In genomic region chr4:15971068-15971801, GRCh38 we compare ENCODE assay signal across 17 cellular contexts. TPM values are rescaled to one million over a fixed set of nuclear protein-coding genes. Genes with fewer than 3 reads are reported as not detected.
DNase-seq lines count a peak whose midpoint lies in the region; ATAC-seq, FAIRE-seq and TF ChIP-seq lines count a peak whose summit lies in the region.
"Had no signal": no experiment of that assay in that cellular context is flagged by ENCODE, and none has a peak within 500 bp of the region (broad histone marks: within the 10 kb centered on the region; RNA-seq: fewer than 3 reads in every experiment).

No MANE protein-coding gene starts in this region.

- intact Hi-C loops in left cardiac atrium (cut with DNase I): no loop called here
- intact Hi-C loops in cardiac septum (cut with DNase I): no loop called here
- intact Hi-C loops in K562 (cut with micrococcal nuclease): no loop called here

- H3K9me3 ChIP-seq in K562 (replicated peaks; ENCODE audit: control insufficient read depth, insufficient read depth, low read depth, low read length) (no peaks in the 10 kb centered on the region), keratinocyte (ENCODE audit: control insufficient read depth, low read depth, low read length) (no peaks in the 10 kb centered on the region)

- no peaks in the 10 kb centered on the region for H3K4me1 Mint-ChIP-seq in activated naive CD4-positive, alpha-beta T cell treated with anti-CD3 and anti-CD28 coated beads, Interleukin-2, amount 10 ng/mL, durations not matched to agents 7 days and 5 days
- H3K4me1 Mint-ChIP-seq: CD4-positive, CD25-positive, alpha-beta regulatory T cell; GM23338; H9 had no signal

- no peak for TF ChIP-seq RAD21 in K562 (CRISPR knock-in tag; conservative IDR thresholded peaks at IDR 0.05 in 1 of 2, IDR thresholded peaks at IDR 0.05 in 1 of 2)

- TF ChIP-seq EP300 in K562 (IDR thresholded peaks at IDR 0.05; ENCODE audit: low read length): no peak

- H3K27ac ChIP-seq in K562 (ENCODE audit: extremely low read depth, low read depth, low read length) (no peak overlapping the region), keratinocyte (ENCODE audit: control insufficient read depth, insufficient read depth, low read length) (no peak overlapping the region)
- H3K27ac ChIP-seq: BLaER1 had no signal

- H3K4me1 ChIP-seq in K562 (replicated peaks in 1 of 2; ENCODE audit: control insufficient read depth in 2 of 2, insufficient read depth in 2 of 2, low read length in 2 of 2) (no peaks in the 10 kb centered on the region), keratinocyte (ENCODE audit: control insufficient read depth, extremely low read depth, insufficient read depth, low read length) (no peaks in the 10 kb centered on the region)

- H3K36me3 ChIP-seq in K562 (ENCODE audit: control insufficient read depth, insufficient read depth, low read length) (no peaks in the 10 kb centered on the region), keratinocyte (ENCODE audit: control insufficient read depth in 2 of 2, extremely low read depth in 1 of 2, insufficient read depth in 2 of 2, low read length in 2 of 2) (no peaks in the 10 kb centered on the region)
- H3K36me3 ChIP-seq: BLaER1 had no signal

- TF ChIP-seq CTCF in K562 (IDR thresholded peaks at IDR 0.05 in 2 of 3, conservative IDR thresholded peaks at IDR 0.05 in 1 of 3; ENCODE audit: insufficient read depth in 2 of 3, low read depth in 1 of 3, low read length in 3 of 3) (0 out of 6 replicates have a peak, but pooled peaks of 1 of the 3 experiments have one; percentile 11), keratinocyte (optimal IDR thresholded peaks at IDR 0.05 in 1 of 3, IDR thresholded peaks at IDR 0.05 in 1 of 3, conservative IDR thresholded peaks at IDR 0.05 in 1 of 3; ENCODE audit: extremely low read depth in 1 of 3, insufficient read depth in 2 of 3, low read length in 3 of 3) (no peak)

- H3K4me2 ChIP-seq in K562 (ENCODE audit: insufficient read depth, low read length) (no peak overlapping the region), keratinocyte (ENCODE audit: control insufficient read depth, extremely low read depth, insufficient read depth, low read depth, low read length) (no peak overlapping the region)
- H3K4me2 ChIP-seq: BLaER1, GM23338 had no signal

- ATAC-seq in left cardiac atrium: peak; percentile 15 to 32
- peak; percentile 70 for ATAC-seq in K562
- ATAC-seq: GM23338 had no signal

- H3K27me3 ChIP-seq in K562 (ENCODE audit: control insufficient read depth in 2 of 2, insufficient read depth in 2 of 2, low read length in 2 of 2) (peaks cover 6 to 18% of the 10 kb centered on the region in 2 experiments; a peak in 3 of 5 replicates), keratinocyte (ENCODE audit: control insufficient read depth, extremely low read depth, insufficient read depth, low read length) (no peaks in the 10 kb centered on the region)
- H3K27me3 ChIP-seq: BLaER1 had no signal

- H3K9me1 ChIP-seq in K562 (ENCODE audit: control insufficient read depth, insufficient read depth, low read length): no peaks in the 10 kb centered on the region
- H3K9me1 ChIP-seq in keratinocyte (ENCODE audit: control insufficient read depth, extremely low read depth, insufficient read depth, low read length): no peaks in the 10 kb centered on the region

- no peak overlapping the region for H3K27ac Mint-ChIP-seq in activated naive CD4-positive, alpha-beta T cell treated with anti-CD3 and anti-CD28 coated beads, Interleukin-2, amount 10 ng/mL, durations not matched to agents 7 days and 5 days
- H3K27ac Mint-ChIP-seq: GM23338, H9 had no signal

- no peak for TF ChIP-seq POLR2A in K562 (conservative IDR thresholded peaks at IDR 0.05)

- CTCF ChIA-PET in K562 (lab: Yijun Ruan, JAX; ENCODE audit: low intra/inter-chr PET ratio): interaction anchor here (0.7 kb wide), 1 partner anchor 264 kb away, joined by 3 read pairs; no protein-coding TSS in a partner anchor
- CTCF ChIA-PET in activated naive CD4-positive, alpha-beta T cell treated with anti-CD3 and anti-CD28 coated beads, Interleukin-2, amount 10 ng/mL, durations not matched to agents 7 days and 5 days (lab: Charles Lee): interaction anchor here (1.7 to 2.1 kb wide), 2 partner anchors 8 to 89 kb away, joined by 4 to 5 read pairs; partner anchors contain the start of gene FGFBP2

- H2AFZ ChIP-seq in K562 (ENCODE audit: low read depth, low read length): no peak overlapping the region
- H2AFZ ChIP-seq in keratinocyte (ENCODE audit: control insufficient read depth, low read length): no peak overlapping the region
- H2AFZ ChIP-seq: GM23338 had no signal

- no peaks in the 10 kb centered on the region for H3K79me2 ChIP-seq in K562 (ENCODE audit: control insufficient read depth, insufficient read depth, low read length)
- H3K79me2 ChIP-seq in keratinocyte (ENCODE audit: control insufficient read depth, insufficient read depth, low read length): no peaks in the 10 kb centered on the region

- no TSS peak for BruUV-seq in K562 (replicated peaks; lab: Mats Ljungman, UMichigan)

- H3K4me3 Mint-ChIP-seq in activated naive CD4-positive, alpha-beta T cell treated with anti-CD3 and anti-CD28 coated beads, Interleukin-2, amount 10 ng/mL, durations not matched to agents 7 days and 5 days: no peak overlapping the region
- H3K4me3 Mint-ChIP-seq: CD4-positive, CD25-positive, alpha-beta regulatory T cell; GM23338; H9 had no signal

- WGBS in K562 (ENCODE audit: insufficient coverage, low coverage, missing lambda C conversion rate): 2% methylated on average over 9 of the region's 9 CpGs

- H3K36me3 Mint-ChIP-seq in activated naive CD4-positive, alpha-beta T cell treated with anti-CD3 and anti-CD28 coated beads, Interleukin-2, amount 10 ng/mL, durations not matched to agents 7 days and 5 days: no peaks in the 10 kb centered on the region

- no peak for FAIRE-seq in K562 (lab: Jason Lieb, UNC)
- peak; percentile 29 for FAIRE-seq in keratinocyte (lab: Jason Lieb, UNC)
- FAIRE-seq: GM12892 had no signal

- H3K4me3 ChIP-seq in K562 (no peak overlapping the region), keratinocyte (ENCODE audit: control insufficient read depth in 2 of 3, extremely low read depth in 1 of 3, insufficient read depth in 2 of 3, low read depth in 1 of 3, low read length in 3 of 3) (no peak overlapping the region)
- H3K4me3 ChIP-seq: BLaER1, GM23338 had no signal

- POLR2A ChIA-PET in K562 (lab: Yijun Ruan, JAX): no interaction called here

- dilution Hi-C loops in keratinocyte (cut with MboI; ENCODE audit: extremely low pct_ligation_motif_present, low sequenced_read_pairs): no loop called here

- no peak for DNase-seq in left cardiac atrium
- no peak for DNase-seq in cardiac septum (ENCODE audit: low spot score)
- peak in 1 of 4 experiments; percentile 2 for DNase-seq in K562 (ENCODE audit: extremely low read depth in 1 of 4, low spot score in 3 of 4)
- no peak for DNase-seq in keratinocyte (ENCODE audit: low read depth, low spot score)
- no peak for DNase-seq in NCI-H774 (lab: John Stamatoyannopoulos, UW)
- DNase-seq in activated naive CD4-positive, alpha-beta T cell treated with anti-CD3 and anti-CD28 coated beads, Interleukin-2, amount 10 ng/mL, durations not matched to agents 7 days and 5 days: no peak
- DNase-seq in NCI-H748 treated with DMSO at 0.1 percent for 48 hours (lab: John Stamatoyannopoulos, UW): no peak
- DNase-seq: 8988T; AML-193; CD4-positive, CD25-positive, alpha-beta regulatory T cell; DND-41; GDM1; H9 had no signal

- H3K9ac ChIP-seq in K562 (ENCODE audit: insufficient read depth in 1 of 2, low read depth in 2 of 2, low read length in 2 of 2) (no peak overlapping the region), keratinocyte (ENCODE audit: control insufficient read depth, extremely low read depth, insufficient read depth, low read length) (no peak overlapping the region)
- H3K9ac ChIP-seq: BLaER1 had no signal

- H3K9me3 Mint-ChIP-seq in activated naive CD4-positive, alpha-beta T cell treated with anti-CD3 and anti-CD28 coated beads, Interleukin-2, amount 10 ng/mL, durations not matched to agents 7 days and 5 days: no peaks in the 10 kb centered on the region

- H4K20me1 ChIP-seq in K562 (replicated peaks; ENCODE audit: control insufficient read depth, insufficient read depth, low read length) (no peaks in the 10 kb centered on the region), keratinocyte (ENCODE audit: control insufficient read depth, extremely low read depth, insufficient read depth, low read length) (no peaks in the 10 kb centered on the region)
- H4K20me1 ChIP-seq: BLaER1 had no signal

- in situ Hi-C loops in K562 (cut with MboI): no loop called here

- H3K27me3 Mint-ChIP-seq in activated naive CD4-positive, alpha-beta T cell treated with anti-CD3 and anti-CD28 coated beads, Interleukin-2, amount 10 ng/mL, durations not matched to agents 7 days and 5 days: peaks cover 23% of the 10 kb centered on the region

RNA-seq across cellular contexts. Expression of gene FGFBP2, which starts 8.3 kb away (rescaled TPM):
- total RNA-seq in left cardiac atrium (10 to 100 TPM in 1 of 2 donors, 1 to 10 TPM in 1; 4.4 to 18.5 TPM), cardiac septum (2.6 TPM), K562 (2014; rRNA removed) (not detected in 2 replicates), K562 (2014; rRNA removed; fragmentation: Illumina TruSeq; extraction: Trizol) (not detected in 2 replicates), K562 (2015; rRNA removed; fragmentation: Illumina TruSeq; extraction: Trizol) (not detected in 2 replicates), K562 (2021) (not detected in 2 replicates)
- not detected in 2 replicates for total RNA-seq in K562 (2011; cell fraction: chromatin; rRNA removed; ENCODE audit: low replicate concordance)
- not detected in 2 replicates for total RNA-seq in K562 (2011; cell fraction: nucleolus; rRNA removed)
- total RNA-seq in K562 (2011; cell fraction: nucleoplasm; rRNA removed): not detected in 2 replicates
- polyA plus RNA-seq in K562 (2011; rRNA removed) (not detected in 2 replicates), K562 (2014; fragmentation: Illumina TruSeq; extraction: Trizol) (not detected in 2 replicates), K562 (2014; fragmentation: Nextera tagmentation; extraction: Ambion mirVana) (not detected), K562 (2014; rRNA removed) (not detected in 2 replicates), keratinocyte (not detected in 3 replicates)
- not detected in 2 replicates for polyA plus RNA-seq in K562 (2011; cell fraction: cytosol; rRNA removed)
- not detected in 2 replicates for polyA plus RNA-seq in K562 (2011; cell fraction: nucleus; rRNA removed)
- polyA plus RNA-seq in K562 (2012): not detected in 2 replicates
- polyA minus RNA-seq in K562 (2011; rRNA and poly(A)+ RNA removed): not detected in 2 replicates
- not detected in 2 replicates for polyA minus RNA-seq in K562 (2011; cell fraction: cytosol; rRNA and poly(A)+ RNA removed)
- polyA minus RNA-seq in K562 (2011; cell fraction: nucleus; rRNA and poly(A)+ RNA removed): not detected in 2 replicates
- polyA plus RNA-seq in keratinocyte (2011; ENCODE audit: low read depth): not detected
- not detected in 2 replicates for polyA plus RNA-seq in keratinocyte (2011; cell fraction: cytosol; rRNA removed)
- polyA plus RNA-seq in keratinocyte (2011; cell fraction: nucleus; rRNA removed): not detected in 2 replicates
- polyA plus RNA-seq in keratinocyte (2012; ENCODE audit: low replicate concordance): not detected in 2 replicates
- polyA minus RNA-seq in keratinocyte: not detected in 3 replicates
- not detected for polyA minus RNA-seq in keratinocyte (2011; cell fraction: cytosol; rRNA and poly(A)+ RNA removed)
- polyA minus RNA-seq in keratinocyte (2011; cell fraction: nucleus; rRNA and poly(A)+ RNA removed): not detected in 2 replicates
- total RNA-seq: H9, HT-29 had no signal

RNA-seq across cellular contexts. Expression of gene FGFBP1, which starts 32.7 kb away (rescaled TPM):
- total RNA-seq in left cardiac atrium (not detected), cardiac septum (not detected), K562 (2014; rRNA removed) (not detected in 2 replicates), K562 (2014; rRNA removed; fragmentation: Illumina TruSeq; extraction: Trizol) (not detected in 2 replicates), K562 (2015; rRNA removed; fragmentation: Illumina TruSeq; extraction: Trizol) (not detected in 2 replicates), K562 (2021) (not detected in 2 replicates)
- total RNA-seq in K562 (2011; cell fraction: chromatin; rRNA removed; ENCODE audit: low replicate concordance): not detected in 2 replicates
- not detected in 2 replicates for total RNA-seq in K562 (2011; cell fraction: nucleolus; rRNA removed)
- not detected in 2 replicates for total RNA-seq in K562 (2011; cell fraction: nucleoplasm; rRNA removed)
- polyA plus RNA-seq in K562 (2011; rRNA removed) (not detected in 2 replicates), K562 (2014; fragmentation: Illumina TruSeq; extraction: Trizol) (not detected in 2 replicates), K562 (2014; fragmentation: Nextera tagmentation; extraction: Ambion mirVana) (not detected), K562 (2014; rRNA removed) (not detected in 2 replicates), keratinocyte (1,464 to 2,372 TPM (median 2,189 TPM) in 3 replicates)
- polyA plus RNA-seq in K562 (2011; cell fraction: cytosol; rRNA removed): not detected in 2 replicates
- polyA plus RNA-seq in K562 (2011; cell fraction: nucleus; rRNA removed): not detected in 2 replicates
- not detected in 2 replicates for polyA plus RNA-seq in K562 (2012)
- not detected in 2 replicates for polyA minus RNA-seq in K562 (2011; rRNA and poly(A)+ RNA removed)
- polyA minus RNA-seq in K562 (2011; cell fraction: cytosol; rRNA and poly(A)+ RNA removed): not detected in 2 replicates
- polyA minus RNA-seq in K562 (2011; cell fraction: nucleus; rRNA and poly(A)+ RNA removed): not detected in 2 replicates
- polyA plus RNA-seq in keratinocyte (2011; ENCODE audit: low read depth): 343 TPM
- 794 and 1,175 TPM in 2 replicates for polyA plus RNA-seq in keratinocyte (2011; cell fraction: cytosol; rRNA removed)
- polyA plus RNA-seq in keratinocyte (2011; cell fraction: nucleus; rRNA removed): 2,544 and 2,862 TPM in 2 replicates
- polyA plus RNA-seq in keratinocyte (2012; ENCODE audit: low replicate concordance): 611 and 1,527 TPM in 2 replicates
- polyA minus RNA-seq in keratinocyte: 503 to 930 TPM (median 667 TPM) in 3 replicates
- polyA minus RNA-seq in keratinocyte (2011; cell fraction: cytosol; rRNA and poly(A)+ RNA removed): 726 TPM
- polyA minus RNA-seq in keratinocyte (2011; cell fraction: nucleus; rRNA and poly(A)+ RNA removed): 610 and 1,073 TPM in 2 replicates
- total RNA-seq: CD4-positive, CD25-positive, alpha-beta regulatory T cell; GM23338; H9 had no signal
- polyA plus RNA-seq: CD4-positive, CD25-positive, alpha-beta regulatory T cell had no signal
